ENCODE assay signal across 8 cellular contexts in genomic region chr4:8428288-8429097, GRCh38.
DNase-seq lines count a peak whose midpoint lies in the region; ATAC-seq lines count a peak whose summit lies in the region.

No MANE protein-coding gene starts in this region.

- ATAC-seq in GM19043 (IDR thresholded peaks at IDR 0.05; ENCODE audit: low read depth, unreplicated experiment) (peak; percentile 84), HG03342 (IDR thresholded peaks at IDR 0.05; ENCODE audit: unreplicated experiment) (peak; percentile 93)

- DNase-seq in Ammon's horn (ENCODE audit: low spot score) (peak; percentile 91), NCI-H446 (lab: John Stamatoyannopoulos, UW) (peak; percentile 29 to 83), cerebellar nuclear complex (lab: John Stamatoyannopoulos, UW) (peak; percentile 15 to 62), kidney glomerular epithelial cell (lab: John Stamatoyannopoulos, UW) (peak; percentile 53)
- DNase-seq in activated CD4-positive, CD25-positive, alpha-beta regulatory T cell treated with anti-CD3 and anti-CD28 coated beads, Interleukin-2, amount 50 U/mL, for 72 hours = peak; percentile 98
- DNase-seq in stimulated activated CD4-positive, alpha-beta T cell treated with anti-CD3 and anti-CD28 coated beads, Interleukin-1b, Interleukin-23, amount 100 ng/mL, for 1 hour (ENCODE audit: low read depth in 2 of 2) = peak; percentile 80 to 91

Comparison
In these comparisons a context has a peak if more than half of its experiments do, and no peak if none do; other contexts are left out.
1. Peak in every context shown above with its lines: DNase-seq and ATAC-seq.
2. DNase-seq: peak in every context shown above with its lines; median percentile 98 in activated CD4-positive, CD25-positive, alpha-beta regulatory T cell treated with anti-CD3 and anti-CD28 coated beads, Interleukin-2, amount 50 U/mL, for 72 hours; 91 in Ammon's horn; 86 in stimulated activated CD4-positive, alpha-beta T cell treated with anti-CD3 and anti-CD28 coated beads, Interleukin-1b, Interleukin-23, amount 100 ng/mL, for 1 hour; 56 in NCI-H446; 53 in kidney glomerular epithelial cell; 38 in cerebellar nuclear complex.